In genomic region chr1:48674641-48675040, GRCh38 we compare ENCODE assay signal across 15 cellular contexts.
DNase-seq lines count a peak whose midpoint lies in the region; ATAC-seq and TF ChIP-seq lines count a peak whose summit lies in the region.
"Had no signal": no experiment of that assay in that cellular context is flagged by ENCODE, and none has a peak within 500 bp of the region (broad histone marks: within the 10 kb centered on the region; RNA-seq: fewer than 3 reads in every experiment).

No MANE protein-coding gene starts in this region.

- no peak for TF ChIP-seq POLR2A in breast epithelium (IDR thresholded peaks at IDR 0.05)

- POLR2A ChIA-PET in MCF 10A (lab: Yijun Ruan, JAX) = no interaction called here

- H3K27ac ChIP-seq in breast epithelium (no peak overlapping the region), RWPE2 (ENCODE audit: poor library complexity, severe bottlenecking) (no peak overlapping the region)
- H3K27ac ChIP-seq: PC-9, right lobe of liver, tibial nerve had no signal

- no peak overlapping the region for H3K27ac Mint-ChIP-seq in MCF 10A (ENCODE audit: low read depth, unreplicated experiment)
- H3K27ac Mint-ChIP-seq in natural killer cell = no peak overlapping the region

- peak; percentile 68 for DNase-seq in MCF 10A (ENCODE audit: unreplicated experiment)
- DNase-seq in breast epithelium (ENCODE audit: low spot score in 2 of 2) = no peak
- no peak for DNase-seq in RWPE2 (ENCODE audit: low spot score)
- DNase-seq in fibroblast of villous mesenchyme (ENCODE audit: low read depth) = peak; percentile 3
- no peak for DNase-seq in natural killer cell
- no peak for DNase-seq in activated naive CD4-positive, alpha-beta T cell (lab: John Stamatoyannopoulos, UW)
- DNase-seq in activated CD4-positive, alpha-beta T cell treated with anti-CD3 and anti-CD28 coated beads for 48 hours = no peak
- DNase-seq: effector CD8-positive, alpha-beta T cell; GDM1; NCI-H187 treated with DMSO at 0.1 percent for 48 hours; PC-9; right lobe of liver; T-helper 9 cell had no signal

- CTCF ChIA-PET in MCF 10A (lab: Yijun Ruan, JAX) = interaction anchor here (0.5 to 11.6 kb wide), 8 partner anchors 10 to 1600 kb away, joined by 3 to 159 read pairs (median 4); no protein-coding TSS in a partner anchor

- H3K27me3 ChIP-seq in breast epithelium = no peaks in the 10 kb centered on the region
- no peaks in the 10 kb centered on the region for H3K27me3 ChIP-seq in RWPE2 (ENCODE audit: insufficient read depth, poor library complexity, severe bottlenecking)
- H3K27me3 ChIP-seq: right lobe of liver, tibial nerve had no signal

- no peak overlapping the region for H3K4me3 Mint-ChIP-seq in MCF 10A (ENCODE audit: unreplicated experiment)
- H3K4me3 Mint-ChIP-seq in natural killer cell = no peak overlapping the region

- intact Hi-C loops in MCF 10A (cut with micrococcal nuclease) = loop anchor here (5.0 to 10.0 kb wide), 2 partner anchors 193 to 1670 kb away; no protein-coding TSS in a partner anchor
- intact Hi-C loops in breast epithelium (cut with DNase I; ENCODE audit: low total_unique reads) = no loop called here
- intact Hi-C loops in natural killer cell (cut with micrococcal nuclease) = no loop called here

- H3K9me3 ChIP-seq in breast epithelium = no peaks in the 10 kb centered on the region
- H3K9me3 ChIP-seq in RWPE2 (ENCODE audit: severe bottlenecking) = no peaks in the 10 kb centered on the region
- H3K9me3 ChIP-seq: right lobe of liver, tibial nerve had no signal

- H3K4me1 Mint-ChIP-seq in MCF 10A (ENCODE audit: insufficient read depth, unreplicated experiment) (peaks cover 27% of the 10 kb centered on the region), natural killer cell (no peaks in the 10 kb centered on the region)

- H3K36me3 ChIP-seq in breast epithelium (no peaks in the 10 kb centered on the region), RWPE2 (ENCODE audit: low read depth) (no peaks in the 10 kb centered on the region)
- H3K36me3 ChIP-seq: right lobe of liver, tibial nerve had no signal

- H3K27me3 Mint-ChIP-seq in MCF 10A (ENCODE audit: insufficient read depth, unreplicated experiment) = peaks cover 4% of the 10 kb centered on the region
- no peaks in the 10 kb centered on the region for H3K27me3 Mint-ChIP-seq in natural killer cell (ENCODE audit: low read depth in 2 of 2)

- H3K4me3 ChIP-seq in breast epithelium (no peak overlapping the region), RWPE2 (ENCODE audit: severe bottlenecking) (no peak overlapping the region), fibroblast of villous mesenchyme (ENCODE audit: low read depth, low read length) (no peak overlapping the region)
- H3K4me3 ChIP-seq: PC-9, right lobe of liver, tibial nerve had no signal

- BruUV-seq in MCF 10A (replicated peaks; lab: Mats Ljungman, UMichigan) = no TSS peak

- ATAC-seq in RWPE2 (ENCODE audit: low read depth) = peak; percentile 72; the same call in 2 of the 3 replicates
- no peak for ATAC-seq in natural killer cell
- ATAC-seq in HG03045 (IDR thresholded peaks at IDR 0.05; ENCODE audit: unreplicated experiment) = no peak
- ATAC-seq: right lobe of liver had no signal

- TF ChIP-seq CTCF in MCF 10A (IDR thresholded peaks at IDR 0.05; ENCODE audit: unreplicated experiment) = no peak
- no peak for TF ChIP-seq CTCF in breast epithelium (IDR thresholded peaks at IDR 0.05)
- TF ChIP-seq CTCF in RWPE2 (IDR thresholded peaks at IDR 0.05; ENCODE audit: poor library complexity, severe bottlenecking) = no peak
- no peak for TF ChIP-seq CTCF in fibroblast of villous mesenchyme (IDR thresholded peaks at IDR 0.05; ENCODE audit: insufficient read depth, low read depth, low read length)
- no peak for TF ChIP-seq CTCF in natural killer cell (IDR thresholded peaks at IDR 0.05)

- H3K9me3 Mint-ChIP-seq in MCF 10A (ENCODE audit: unreplicated experiment) (no peaks in the 10 kb centered on the region), natural killer cell (no peaks in the 10 kb centered on the region)

- H3K4me1 ChIP-seq in breast epithelium = no peaks in the 10 kb centered on the region
- H3K4me1 ChIP-seq in RWPE2 (ENCODE audit: insufficient read depth, poor library complexity, severe bottlenecking) = no peaks in the 10 kb centered on the region
- H3K4me1 ChIP-seq: tibial nerve had no signal

- H3K36me3 Mint-ChIP-seq in MCF 10A (ENCODE audit: insufficient read depth, unreplicated experiment) (peaks cover 7% of the 10 kb centered on the region), natural killer cell (no peaks in the 10 kb centered on the region)

Comparison
In these comparisons a context has a peak if more than half of its experiments do, and no peak if none do; other contexts are left out.
1. DNase-seq: peak in MCF 10A (single experiment) and fibroblast of villous mesenchyme (single experiment); none in breast epithelium (0 of 2), RWPE2 (single experiment), natural killer cell (single experiment), activated naive CD4-positive, alpha-beta T cell (0 of 4) and activated CD4-positive, alpha-beta T cell treated with anti-CD3 and anti-CD28 coated beads for 48 hours (single experiment).